Comparison of ENCODE assay signal across 11 cellular contexts in genomic region chr17:44607836-44608690, GRCh38. TPM values are rescaled to one million over a fixed set of nuclear protein-coding genes. Genes with fewer than 3 reads are reported as not detected.
DNase-seq lines count a peak whose midpoint lies in the region; ATAC-seq, FAIRE-seq and TF ChIP-seq lines count a peak whose summit lies in the region.
"Had no signal": no experiment of that assay in that cellular context is flagged by ENCODE, and none has a peak within 500 bp of the region (broad histone marks: within the 10 kb centered on the region; RNA-seq: fewer than 3 reads in every experiment).

No MANE protein-coding gene starts in this region.

- H3K4me1 ChIP-seq in HUES48 (ENCODE audit: control insufficient read depth, insufficient read depth, low read length) (peaks cover 7% of the 10 kb centered on the region), kidney (ENCODE audit: control insufficient read depth in 1 of 2, insufficient read depth in 1 of 2, low read depth in 1 of 2, low read length in 2 of 2) (no peaks in the 10 kb centered on the region), ovary (ENCODE audit: insufficient read depth) (no peaks in the 10 kb centered on the region)

- TF ChIP-seq EP300 in ovary (IDR thresholded peaks at IDR 0.05) = no peak

- 28 to 33% (median 33%) methylated on average over 10 of the region's 10 CpGs for WGBS in ovary, 3 donors

- no peak for FAIRE-seq in kidney (lab: Jason Lieb, UNC)

- peak overlapping the region; percentile 51 for H3K27ac ChIP-seq in HUES48 (ENCODE audit: low read depth, low read length)
- H3K27ac ChIP-seq in VCaP = peak overlapping the region; percentile 76
- no peak overlapping the region for H3K27ac ChIP-seq in kidney (ENCODE audit: low read depth in 2 of 2, low read length in 2 of 2)
- no peak overlapping the region for H3K27ac ChIP-seq in ovary

- H3K36me3 ChIP-seq in HUES48 (ENCODE audit: control insufficient read depth, insufficient read depth, low read length) = no peaks in the 10 kb centered on the region
- H3K36me3 ChIP-seq in kidney (ENCODE audit: control insufficient read depth in 1 of 2, insufficient read depth in 2 of 2, low read length in 2 of 2) = no peaks in the 10 kb centered on the region
- H3K36me3 ChIP-seq in ovary = no peaks in the 10 kb centered on the region

- H3K36me3 Mint-ChIP-seq in glutamatergic neuron (ENCODE audit: unreplicated experiment) = no peaks in the 10 kb centered on the region
- H3K36me3 Mint-ChIP-seq: activated CD8-positive, alpha-beta memory T cell treated with anti-CD3 and anti-CD28 coated beads, Interleukin-2, amount 10 ng/mL, durations not matched to agents 7 days and 5 days had no signal

- H3K27ac Mint-ChIP-seq in glutamatergic neuron (ENCODE audit: unreplicated experiment) = no peak overlapping the region
- H3K27ac Mint-ChIP-seq: activated CD8-positive, alpha-beta memory T cell treated with anti-CD3 and anti-CD28 coated beads, Interleukin-2, amount 10 ng/mL, durations not matched to agents 7 days and 5 days; CD4-positive, alpha-beta T cell had no signal

- H3K27me3 ChIP-seq in HUES48 (ENCODE audit: control insufficient read depth, insufficient read depth, low read length) (no peaks in the 10 kb centered on the region), ovary (no peaks in the 10 kb centered on the region)

- H3K9ac ChIP-seq in HUES48 (ENCODE audit: low read depth, low read length) = no peak overlapping the region
- no peak overlapping the region for H3K9ac ChIP-seq in kidney (ENCODE audit: low read length in 2 of 2)

- ATAC-seq in HG02973 (IDR thresholded peaks at IDR 0.05; ENCODE audit: unreplicated experiment) = no peak
- ATAC-seq: activated CD8-positive, alpha-beta memory T cell treated with anti-CD3 and anti-CD28 coated beads, Interleukin-2, amount 10 ng/mL, durations not matched to agents 7 days and 5 days; stimulated activated naive CD8-positive, alpha-beta T cell treated with anti-CD3 and anti-CD28 coated beads, Interleukin-15, amount 100 ng/mL, for 72 hours had no signal

- intact Hi-C loops in kidney (cut with DNase I) (no loop called here), ovary (cut with DNase I) (no loop called here)

- H3K4me3 ChIP-seq in HUES48 (ENCODE audit: low read depth, low read length) (no peak overlapping the region), kidney (ENCODE audit: low read length in 2 of 2) (no peak overlapping the region), ovary (no peak overlapping the region)

- no peak for TF ChIP-seq POLR2A in ovary (IDR thresholded peaks at IDR 0.05)

- peaks cover 1% of the 10 kb centered on the region for H3K27me3 Mint-ChIP-seq in glutamatergic neuron (ENCODE audit: unreplicated experiment)

- H3K9me3 ChIP-seq in HUES48 (ENCODE audit: control insufficient read depth, insufficient read depth, low read length) (no peaks in the 10 kb centered on the region), kidney (ENCODE audit: control insufficient read depth in 1 of 2, low read length in 2 of 2) (no peaks in the 10 kb centered on the region), ovary (no peaks in the 10 kb centered on the region)

- peaks cover 6% of the 10 kb centered on the region for H3K4me1 Mint-ChIP-seq in glutamatergic neuron (ENCODE audit: low read depth, unreplicated experiment)
- H3K4me1 Mint-ChIP-seq: activated CD8-positive, alpha-beta memory T cell treated with anti-CD3 and anti-CD28 coated beads, Interleukin-2, amount 10 ng/mL, durations not matched to agents 7 days and 5 days; stimulated activated naive CD8-positive, alpha-beta T cell treated with anti-CD3 and anti-CD28 coated beads, Interleukin-15, amount 100 ng/mL, for 72 hours had no signal

- H3K4me3 Mint-ChIP-seq in glutamatergic neuron (ENCODE audit: unreplicated experiment) = no peak overlapping the region
- H3K4me3 Mint-ChIP-seq: activated CD8-positive, alpha-beta memory T cell treated with anti-CD3 and anti-CD28 coated beads, Interleukin-2, amount 10 ng/mL, durations not matched to agents 7 days and 5 days; CD4-positive, alpha-beta T cell; stimulated activated naive CD8-positive, alpha-beta T cell treated with anti-CD3 and anti-CD28 coated beads, Interleukin-15, amount 100 ng/mL, for 72 hours had no signal

- H3K9me3 Mint-ChIP-seq in glutamatergic neuron (ENCODE audit: unreplicated experiment) = peaks cover 2% of the 10 kb centered on the region
- H3K9me3 Mint-ChIP-seq: CD4-positive, alpha-beta T cell; stimulated activated naive CD8-positive, alpha-beta T cell treated with anti-CD3 and anti-CD28 coated beads, Interleukin-15, amount 100 ng/mL, for 72 hours had no signal

- no peak for TF ChIP-seq CTCF in VCaP (conservative IDR thresholded peaks at IDR 0.05)
- no peak for TF ChIP-seq CTCF in kidney (IDR thresholded peaks at IDR 0.05; ENCODE audit: borderline replicate concordance, extremely low read depth, insufficient read depth)
- no peak for TF ChIP-seq CTCF in glutamatergic neuron (IDR thresholded peaks at IDR 0.05; ENCODE audit: partially characterized antibody, unreplicated experiment)
- no peak for TF ChIP-seq CTCF in ovary (IDR thresholded peaks at IDR 0.05)

- DNase-seq in AG20443 (ENCODE audit: low spot score) (peak; percentile 93), kidney (peak; percentile 66), glutamatergic neuron (no peak), ovary (no peak), NCI-H187 treated with DMSO at 0.1 percent for 48 hours (lab: John Stamatoyannopoulos, UW) (no peak)
- DNase-seq: activated CD8-positive, alpha-beta memory T cell treated with anti-CD3 and anti-CD28 coated beads, Interleukin-2, amount 10 ng/mL, durations not matched to agents 7 days and 5 days; CD4-positive, alpha-beta T cell; stimulated activated naive CD8-positive, alpha-beta T cell treated with anti-CD3 and anti-CD28 coated beads, Interleukin-15, amount 100 ng/mL, for 72 hours had no signal

RNA-seq across cellular contexts. Expression of gene MEIOC, which starts 48.2 kb away (rescaled TPM):
- total RNA-seq in kidney (0.28 TPM), glutamatergic neuron (ENCODE audit: unreplicated experiment) (not detected), ovary (not detected)
- polyA plus RNA-seq in kidney (ENCODE audit: insufficient read depth, low read depth, low replicate concordance) (0.26 TPM), ovary (under 1 TPM in 1 of 2 donors, not detected in 1; 0.07 TPM)
- total RNA-seq: activated CD8-positive, alpha-beta memory T cell treated with anti-CD3 and anti-CD28 coated beads, Interleukin-2, amount 10 ng/mL, durations not matched to agents 7 days and 5 days had no signal

RNA-seq across cellular contexts. Expression of gene FZD2, which starts 50.8 kb away (rescaled TPM):
- total RNA-seq in kidney (4.7 TPM), glutamatergic neuron (ENCODE audit: unreplicated experiment) (1.3 TPM), ovary (10 to 100 TPM in 3 of 7 donors, 1 to 10 TPM in 4; 1.6 to 12.5 (median 9.3) TPM)
- polyA plus RNA-seq in kidney (ENCODE audit: insufficient read depth, low read depth, low replicate concordance) (5.5 TPM), ovary (1 to 10 TPM in 1 of 2 donors, under 1 TPM in 1; 0.08 to 5.3 TPM)
- total RNA-seq: CD4-positive, alpha-beta T cell had no signal

Comparison
In these comparisons a context has a peak if more than half of its experiments do, and no peak if none do; other contexts are left out.
1. DNase-seq: peak in AG20443 (single experiment) and kidney (single experiment); none in glutamatergic neuron (single experiment), ovary (0 of 5) and NCI-H187 treated with DMSO at 0.1 percent for 48 hours (single experiment).
2. H3K27ac ChIP-seq: peak in HUES48 (single experiment) and VCaP (single experiment); none in kidney (0 of 2) and ovary (0 of 2).